In the genomic region with DNA sequence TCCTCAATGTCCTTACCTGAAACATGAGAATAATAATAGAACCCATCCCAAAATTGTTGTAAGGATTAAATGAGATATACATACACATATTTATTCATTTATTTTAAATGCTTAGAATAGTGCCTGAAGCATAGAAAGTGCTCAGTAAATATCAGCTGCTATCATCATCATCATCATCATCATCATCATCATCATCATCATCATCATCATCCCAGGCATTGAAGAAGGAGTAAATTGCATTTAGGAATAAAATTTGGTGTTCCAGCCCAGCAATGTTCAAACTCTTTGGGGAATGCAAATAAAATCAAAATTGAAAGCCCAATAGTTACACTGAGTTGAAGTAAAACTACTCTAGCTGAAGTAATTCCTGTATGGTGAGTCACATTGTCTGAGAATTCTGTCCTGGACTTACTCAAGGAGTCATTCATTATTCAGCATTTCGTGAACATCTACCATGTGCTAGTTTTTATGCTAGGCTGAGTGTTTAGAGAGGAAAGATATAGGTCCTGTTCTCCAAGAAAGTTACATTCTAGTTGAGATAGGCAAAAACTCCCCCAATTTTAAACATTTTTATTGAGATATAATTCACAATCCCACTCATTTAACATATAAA, we compare ENCODE assay signal across 12 cellular contexts.
DNase-seq lines count a peak whose midpoint lies in the region; ATAC-seq, FAIRE-seq and TF ChIP-seq lines count a peak whose summit lies in the region.
"Had no signal": no experiment of that assay in that cellular context is flagged by ENCODE, and none has a peak within 500 bp of the region (broad histone marks: within the 10 kb centered on the region; RNA-seq: fewer than 3 reads in every experiment).

No MANE protein-coding gene starts in this region.

- no peak for ATAC-seq in HG03139 (IDR thresholded peaks at IDR 0.05; ENCODE audit: unreplicated experiment)

- no peak overlapping the region for H3K4me3 ChIP-seq in fibroblast of the aortic adventitia (ENCODE audit: low read depth, low read length)
- H3K4me3 ChIP-seq: SJCRH30 had no signal

- H3K4me1 Mint-ChIP-seq in type B pancreatic cell (ENCODE audit: unreplicated experiment): no peaks in the 10 kb centered on the region

- H3K27ac Mint-ChIP-seq in type B pancreatic cell: no peak overlapping the region
- H3K27ac Mint-ChIP-seq: activated T-helper 1 cell treated with anti-CD3 and anti-CD28 coated beads, Interleukin-12 subunit alpha, Interleukin-12 subunit beta, Interleukin-2, Interleukin-4 antibody, amounts not matched to agents 30 ng/mL and 10 ng/mL and 1 ng/mL, durations not matched to agents 14 hours and 24 hours and 36 hours had no signal

- peak; percentile 99 for FAIRE-seq in H54 (lab: Jason Lieb, UNC)

- no peak for TF ChIP-seq CTCF in fibroblast of the aortic adventitia (IDR thresholded peaks at IDR 0.05; ENCODE audit: insufficient read depth, low read length)
- TF ChIP-seq CTCF in type B pancreatic cell (conservative IDR thresholded peaks at IDR 0.05): no peak

- in situ Hi-C loops in SK-MEL-5 (cut with HindIII; ENCODE audit: low pct_unique_long_range_greater_than_20kb, low sequenced_read_pairs): no loop called here

- H3K4me3 Mint-ChIP-seq in type B pancreatic cell: no peak overlapping the region
- H3K4me3 Mint-ChIP-seq: activated T-helper 1 cell treated with anti-CD3 and anti-CD28 coated beads, Interleukin-12 subunit alpha, Interleukin-12 subunit beta, Interleukin-2, Interleukin-4 antibody, amounts not matched to agents 30 ng/mL and 10 ng/mL and 1 ng/mL, durations not matched to agents 14 hours and 24 hours and 36 hours had no signal

- no peaks in the 10 kb centered on the region for H3K36me3 Mint-ChIP-seq in type B pancreatic cell

- no peaks in the 10 kb centered on the region for H3K9me3 Mint-ChIP-seq in type B pancreatic cell
- H3K9me3 Mint-ChIP-seq: activated T-helper 1 cell treated with anti-CD3 and anti-CD28 coated beads, Interleukin-12 subunit alpha, Interleukin-12 subunit beta, Interleukin-2, Interleukin-4 antibody, amounts not matched to agents 30 ng/mL and 10 ng/mL and 1 ng/mL, durations not matched to agents 14 hours and 24 hours and 36 hours had no signal

- no peak for TF ChIP-seq POLR2A in H54 (IDR thresholded peaks at IDR 0.05; ENCODE audit: low read depth, low read length)

- DNase-seq in H54 (ENCODE audit: insufficient read length, low spot score) (peak; percentile 33), SK-MEL-5 (ENCODE audit: low read depth, low spot score) (peak; percentile 66), fibroblast of the aortic adventitia (ENCODE audit: low read depth) (peak; percentile 94), stromal cell of bone marrow (ENCODE audit: low read depth) (peak; percentile 84), NCI-H1436 (lab: John Stamatoyannopoulos, UW) (no peak), type B pancreatic cell (ENCODE audit: extremely low spot score, unreplicated experiment) (no peak)
- DNase-seq: activated CD4-positive, alpha-beta T cell treated with anti-CD3 and anti-CD28 coated beads for 1 hour; KG1; NCI-H2171 treated with DMSO at 0.1 percent for 48 hours; SJCRH30 had no signal

- H3K27me3 Mint-ChIP-seq in type B pancreatic cell: no peaks in the 10 kb centered on the region

Comparison
In these comparisons a context has a peak if more than half of its experiments do, and no peak if none do; other contexts are left out.
1. DNase-seq: peak in H54 (single experiment), SK-MEL-5 (single experiment), fibroblast of the aortic adventitia (single experiment) and stromal cell of bone marrow (single experiment); none in NCI-H1436 (single experiment) and type B pancreatic cell (single experiment).